1 cellular context compared by ENCODE assay signal in the genomic region with DNA sequence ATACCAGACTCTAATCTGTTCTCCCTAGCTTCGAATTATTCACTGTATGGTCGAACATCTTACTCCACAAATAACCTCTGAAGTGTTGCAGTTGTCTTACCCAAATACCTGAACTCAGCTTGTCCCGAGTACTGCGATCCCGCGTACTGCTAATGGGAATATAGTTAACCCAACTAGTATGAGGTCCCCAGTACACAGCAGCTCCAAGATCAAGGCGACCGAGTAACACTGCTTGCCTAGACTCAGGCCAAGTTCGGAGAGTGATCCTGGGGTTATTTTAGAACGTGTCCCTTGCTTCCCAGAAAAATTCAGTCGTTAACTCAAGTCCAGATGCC.
TF ChIP-seq lines count a peak whose summit lies in the region.

No MANE protein-coding gene starts in this region.

TF ChIP-seq in GM23338, 12 proteins besides CTCF, POLR2A, EP300 and RAD21 (continued from another document):
- TF ChIP-seq, protein P1, sequence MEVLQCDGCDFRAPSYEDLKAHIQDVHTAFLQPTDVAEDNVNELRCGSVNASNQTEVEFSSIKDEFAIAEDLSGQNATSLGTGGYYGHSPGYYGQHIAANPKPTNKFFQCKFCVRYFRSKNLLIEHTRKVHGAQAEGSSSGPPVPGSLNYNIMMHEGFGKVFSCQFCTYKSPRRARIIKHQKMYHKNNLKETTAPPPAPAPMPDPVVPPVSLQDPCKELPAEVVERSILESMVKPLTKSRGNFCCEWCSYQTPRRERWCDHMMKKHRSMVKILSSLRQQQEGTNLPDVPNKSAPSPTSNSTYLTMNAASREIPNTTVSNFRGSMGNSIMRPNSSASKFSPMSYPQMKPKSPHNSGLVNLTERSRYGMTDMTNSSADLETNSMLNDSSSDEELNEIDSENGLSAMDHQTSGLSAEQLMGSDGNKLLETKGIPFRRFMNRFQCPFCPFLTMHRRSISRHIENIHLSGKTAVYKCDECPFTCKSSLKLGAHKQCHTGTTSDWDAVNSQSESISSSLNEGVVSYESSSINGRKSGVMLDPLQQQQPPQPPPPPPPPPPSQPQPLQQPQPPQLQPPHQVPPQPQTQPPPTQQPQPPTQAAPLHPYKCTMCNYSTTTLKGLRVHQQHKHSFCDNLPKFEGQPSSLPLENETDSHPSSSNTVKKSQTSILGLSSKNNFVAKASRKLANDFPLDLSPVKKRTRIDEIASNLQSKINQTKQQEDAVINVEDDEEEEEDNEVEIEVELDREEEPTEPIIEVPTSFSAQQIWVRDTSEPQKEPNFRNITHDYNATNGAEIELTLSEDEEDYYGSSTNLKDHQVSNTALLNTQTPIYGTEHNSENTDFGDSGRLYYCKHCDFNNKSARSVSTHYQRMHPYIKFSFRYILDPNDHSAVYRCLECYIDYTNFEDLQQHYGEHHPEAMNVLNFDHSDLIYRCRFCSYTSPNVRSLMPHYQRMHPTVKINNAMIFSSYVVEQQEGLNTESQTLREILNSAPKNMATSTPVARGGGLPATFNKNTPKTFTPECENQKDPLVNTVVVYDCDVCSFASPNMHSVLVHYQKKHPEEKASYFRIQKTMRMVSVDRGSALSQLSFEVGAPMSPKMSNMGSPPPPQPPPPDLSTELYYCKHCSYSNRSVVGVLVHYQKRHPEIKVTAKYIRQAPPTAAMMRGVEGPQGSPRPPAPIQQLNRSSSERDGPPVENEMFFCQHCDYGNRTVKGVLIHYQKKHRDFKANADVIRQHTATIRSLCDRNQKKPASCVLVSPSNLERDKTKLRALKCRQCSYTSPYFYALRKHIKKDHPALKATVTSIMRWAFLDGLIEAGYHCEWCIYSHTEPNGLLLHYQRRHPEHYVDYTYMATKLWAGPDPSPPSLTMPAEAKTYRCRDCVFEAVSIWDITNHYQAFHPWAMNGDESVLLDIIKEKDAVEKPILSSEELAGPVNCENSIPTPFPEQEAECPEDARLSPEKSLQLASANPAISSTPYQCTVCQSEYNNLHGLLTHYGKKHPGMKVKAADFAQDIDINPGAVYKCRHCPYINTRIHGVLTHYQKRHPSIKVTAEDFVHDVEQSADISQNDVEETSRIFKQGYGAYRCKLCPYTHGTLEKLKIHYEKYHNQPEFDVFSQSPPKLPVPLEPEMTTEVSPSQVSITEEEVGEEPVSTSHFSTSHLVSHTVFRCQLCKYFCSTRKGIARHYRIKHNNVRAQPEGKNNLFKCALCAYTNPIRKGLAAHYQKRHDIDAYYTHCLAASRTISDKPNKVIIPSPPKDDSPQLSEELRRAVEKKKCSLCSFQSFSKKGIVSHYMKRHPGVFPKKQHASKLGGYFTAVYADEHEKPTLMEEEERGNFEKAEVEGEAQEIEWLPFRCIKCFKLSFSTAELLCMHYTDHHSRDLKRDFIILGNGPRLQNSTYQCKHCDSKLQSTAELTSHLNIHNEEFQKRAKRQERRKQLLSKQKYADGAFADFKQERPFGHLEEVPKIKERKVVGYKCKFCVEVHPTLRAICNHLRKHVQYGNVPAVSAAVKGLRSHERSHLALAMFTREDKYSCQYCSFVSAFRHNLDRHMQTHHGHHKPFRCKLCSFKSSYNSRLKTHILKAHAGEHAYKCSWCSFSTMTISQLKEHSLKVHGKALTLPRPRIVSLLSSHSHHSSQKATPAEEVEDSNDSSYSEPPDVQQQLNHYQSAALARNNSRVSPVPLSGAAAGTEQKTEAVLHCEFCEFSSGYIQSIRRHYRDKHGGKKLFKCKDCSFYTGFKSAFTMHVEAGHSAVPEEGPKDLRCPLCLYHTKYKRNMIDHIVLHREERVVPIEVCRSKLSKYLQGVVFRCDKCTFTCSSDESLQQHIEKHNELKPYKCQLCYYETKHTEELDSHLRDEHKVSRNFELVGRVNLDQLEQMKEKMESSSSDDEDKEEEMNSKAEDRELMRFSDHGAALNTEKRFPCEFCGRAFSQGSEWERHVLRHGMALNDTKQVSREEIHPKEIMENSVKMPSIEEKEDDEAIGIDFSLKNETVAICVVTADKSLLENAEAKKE (CRISPR knock-in tag; IDR thresholded peaks at IDR 0.05), result no peak
- TF ChIP-seq EZH2 (IDR thresholded peaks at IDR 0.05; ENCODE audit: low read depth, unreplicated experiment) (no peak), ZNF114 (CRISPR knock-in tag; IDR thresholded peaks at IDR 0.05) (no peak), EZH2phosphoT487 (IDR thresholded peaks at IDR 0.05; ENCODE audit: unreplicated experiment) (no peak), POLR2AphosphoS5 (IDR thresholded peaks at IDR 0.05; ENCODE audit: low read depth) (no peak), ZNF331 (CRISPR knock-in tag; IDR thresholded peaks at IDR 0.05; ENCODE audit: low read depth) (no peak), NANOG (IDR thresholded peaks at IDR 0.05; ENCODE audit: borderline replicate concordance) (no peak), JUNB (IDR thresholded peaks at IDR 0.05; ENCODE audit: unreplicated experiment) (no peak), STAT1 (IDR thresholded peaks at IDR 0.05; ENCODE audit: unreplicated experiment) (no peak)
- TF ChIP-seq, protein P2, sequence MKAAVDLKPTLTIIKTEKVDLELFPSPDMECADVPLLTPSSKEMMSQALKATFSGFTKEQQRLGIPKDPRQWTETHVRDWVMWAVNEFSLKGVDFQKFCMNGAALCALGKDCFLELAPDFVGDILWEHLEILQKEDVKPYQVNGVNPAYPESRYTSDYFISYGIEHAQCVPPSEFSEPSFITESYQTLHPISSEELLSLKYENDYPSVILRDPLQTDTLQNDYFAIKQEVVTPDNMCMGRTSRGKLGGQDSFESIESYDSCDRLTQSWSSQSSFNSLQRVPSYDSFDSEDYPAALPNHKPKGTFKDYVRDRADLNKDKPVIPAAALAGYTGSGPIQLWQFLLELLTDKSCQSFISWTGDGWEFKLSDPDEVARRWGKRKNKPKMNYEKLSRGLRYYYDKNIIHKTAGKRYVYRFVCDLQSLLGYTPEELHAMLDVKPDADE (IDR thresholded peaks at IDR 0.05), result no peak
